ENCODE assay signal across 29 cellular contexts in genomic region chr15:68374346-68374745, GRCh38. TPM values are rescaled to one million over a fixed set of nuclear protein-coding genes. Genes with fewer than 3 reads are reported as not detected.
DNase-seq lines count a peak whose midpoint lies in the region; ATAC-seq and TF ChIP-seq lines count a peak whose summit lies in the region.
"Had no signal": no experiment of that assay in that cellular context is flagged by ENCODE, and none has a peak within 500 bp of the region (broad histone marks: within the 10 kb centered on the region; RNA-seq: fewer than 3 reads in every experiment).

No MANE protein-coding gene starts in this region.

- H2BK12ac ChIP-seq in neuronal stem cell (ENCODE audit: low read length) = no peak overlapping the region

- POLR2A ChIA-PET in activated CD4-positive, alpha-beta T cell treated with anti-CD3 and anti-CD28 coated beads for 36 hours (lab: Charles Lee) = no interaction called here
- POLR2A ChIA-PET in activated CD4-positive, alpha-beta memory T cell treated with anti-CD3 and anti-CD28 coated beads, Interleukin-2, amount 10 ng/mL, durations not matched to agents 7 days and 5 days (lab: Charles Lee) = no interaction called here

- intact Hi-C loops in activated CD4-positive, alpha-beta T cell treated with anti-CD3 and anti-CD28 coated beads for 36 hours (cut with DNase I, micrococcal nuclease) = no loop called here
- intact Hi-C loops in tibial artery (cut with DNase I; ENCODE audit: low total_unique reads) = no loop called here

- no peak overlapping the region for H3K4me2 ChIP-seq in neuronal stem cell (ENCODE audit: insufficient read depth, low read length, poor library complexity, severe bottlenecking)
- H3K4me2 ChIP-seq: BLaER1 treated with 17β-estradiol and CSF1 and Interleukin-3, amounts not matched to agents 10 nM and 100 nM had no signal

- TF ChIP-seq CTCF in tibial artery (IDR thresholded peaks at IDR 0.05) = no peak

- H3K27me3 Mint-ChIP-seq in activated CD4-positive, alpha-beta T cell treated with anti-CD3 and anti-CD28 coated beads for 36 hours = no peaks in the 10 kb centered on the region
- peaks cover 2% of the 10 kb centered on the region for H3K27me3 Mint-ChIP-seq in activated CD4-positive, alpha-beta memory T cell treated with anti-CD3 and anti-CD28 coated beads, Interleukin-2, amount 10 ng/mL, durations not matched to agents 7 days and 5 days
- H3K27me3 Mint-ChIP-seq: activated CD4-positive, alpha-beta T cell treated with anti-CD3 and anti-CD28 coated beads, Interleukin-2, amount 10 ng/mL, durations not matched to agents 24 days and 14 days; stimulated activated naive CD8-positive, alpha-beta T cell treated with anti-CD3 and anti-CD28 coated beads, Interleukin-15, amount 100 ng/mL, for 72 hours had no signal

- H3K4me1 ChIP-seq in ectodermal cell (ENCODE audit: control insufficient read depth, insufficient read depth, low read length) = no peaks in the 10 kb centered on the region
- H3K4me1 ChIP-seq in neuronal stem cell (ENCODE audit: control insufficient read depth in 2 of 2, insufficient read depth in 1 of 2, low read depth in 1 of 2, low read length in 2 of 2) = peaks cover 4 to 13% of the 10 kb centered on the region in 2 donors
- H3K4me1 ChIP-seq in tibial artery = peaks cover 0 to 33% (median 6%) of the 10 kb centered on the region in 4 donors
- H3K4me1 ChIP-seq: body of pancreas, parathyroid adenoma had no signal

- H3K36me3 ChIP-seq in ectodermal cell (ENCODE audit: control insufficient read depth, insufficient read depth, low read length) (no peaks in the 10 kb centered on the region), neuronal stem cell (replicated peaks in 1 of 2; ENCODE audit: control insufficient read depth in 2 of 2, insufficient read depth in 2 of 2, low read length in 2 of 2) (no peaks in the 10 kb centered on the region), tibial artery (peaks cover 0 to 7% (median 0%) of the 10 kb centered on the region in 3 donors)
- H3K36me3 ChIP-seq: BLaER1 treated with 17β-estradiol and CSF1 and Interleukin-3, amounts not matched to agents 10 nM and 100 nM; gastrocnemius medialis had no signal

- H3K4me3 ChIP-seq in ectodermal cell (ENCODE audit: insufficient read depth, low read depth, low read length) (no peak overlapping the region), neuronal stem cell (ENCODE audit: low read length in 2 of 2) (no peak overlapping the region), tibial artery (no peak overlapping the region)
- H3K4me3 ChIP-seq: BLaER1 treated with 17β-estradiol and CSF1 and Interleukin-3, amounts not matched to agents 10 nM and 100 nM; body of pancreas; gastrocnemius medialis; lung had no signal

- no peak overlapping the region for H3K4me3 Mint-ChIP-seq in activated CD4-positive, alpha-beta T cell treated with anti-CD3 and anti-CD28 coated beads for 36 hours
- H3K4me3 Mint-ChIP-seq in activated CD4-positive, alpha-beta memory T cell treated with anti-CD3 and anti-CD28 coated beads, Interleukin-2, amount 10 ng/mL, durations not matched to agents 7 days and 5 days = no peak overlapping the region
- H3K4me3 Mint-ChIP-seq: activated CD4-positive, alpha-beta T cell treated with anti-CD3 and anti-CD28 coated beads, Interleukin-2, amount 10 ng/mL, durations not matched to agents 24 days and 14 days; natural killer cell treated with Interleukin-12 subunit alpha and Interleukin-12 subunit beta and Interleukin-15 and Interleukin-18, amount 100 ng/mL, for 72 hours; stimulated activated naive CD8-positive, alpha-beta T cell treated with anti-CD3 and anti-CD28 coated beads, Interleukin-15, amount 100 ng/mL, for 72 hours; T-helper 2 cell treated with Interferon-gamma antibody and Interleukin-4, amounts not matched to agents 5 μg/mL and 100 μg/mL, for 36 hours had no signal

- no peak overlapping the region for H3K4ac ChIP-seq in neuronal stem cell (ENCODE audit: low read length)

- H2AK5ac ChIP-seq in neuronal stem cell (ENCODE audit: low read depth, low read length) = peak overlapping the region; percentile 17

- H4K91ac ChIP-seq in neuronal stem cell (ENCODE audit: low read depth, low read length, poor library complexity) = peak overlapping the region; percentile 60

- H2BK15ac ChIP-seq in neuronal stem cell (ENCODE audit: low read length) = no peak overlapping the region

- H3K9me3 Mint-ChIP-seq in activated CD4-positive, alpha-beta T cell treated with anti-CD3 and anti-CD28 coated beads for 36 hours (ENCODE audit: low read depth) = no peaks in the 10 kb centered on the region
- H3K9me3 Mint-ChIP-seq in activated CD4-positive, alpha-beta memory T cell treated with anti-CD3 and anti-CD28 coated beads, Interleukin-2, amount 10 ng/mL, durations not matched to agents 7 days and 5 days = no peaks in the 10 kb centered on the region
- H3K9me3 Mint-ChIP-seq: activated CD4-positive, alpha-beta T cell treated with anti-CD3 and anti-CD28 coated beads, Interleukin-2, amount 10 ng/mL, durations not matched to agents 24 days and 14 days; natural killer cell treated with Interleukin-12 subunit alpha and Interleukin-12 subunit beta and Interleukin-15 and Interleukin-18, amount 100 ng/mL, for 72 hours; stimulated activated naive CD8-positive, alpha-beta T cell treated with anti-CD3 and anti-CD28 coated beads, Interleukin-15, amount 100 ng/mL, for 72 hours; T-helper 2 cell treated with Interferon-gamma antibody and Interleukin-4, amounts not matched to agents 5 μg/mL and 100 μg/mL, for 36 hours had no signal

- H3K18ac ChIP-seq in neuronal stem cell (ENCODE audit: low read length) = peak overlapping the region; percentile 61

- H3K27ac ChIP-seq in ectodermal cell (ENCODE audit: insufficient read depth, low read depth, low read length, poor library complexity, severe bottlenecking) (peak overlapping the region; percentile 6), neuronal stem cell (replicated peaks; ENCODE audit: low read length) (no peak overlapping the region), tibial artery (peak overlapping the region in 1 of 2 donors; percentile 26)
- H3K27ac ChIP-seq: 22Rv1; BLaER1 treated with 17β-estradiol and CSF1 and Interleukin-3, amounts not matched to agents 10 nM and 100 nM; body of pancreas; gastrocnemius medialis; parathyroid adenoma had no signal

- H3K9me3 ChIP-seq in ectodermal cell (ENCODE audit: control insufficient read depth, low read length) (no peaks in the 10 kb centered on the region), neuronal stem cell (replicated peaks in 1 of 2; ENCODE audit: control insufficient read depth in 2 of 2, insufficient read depth in 1 of 2, low read depth in 1 of 2, low read length in 2 of 2) (no peaks in the 10 kb centered on the region), tibial artery (no peaks in the 10 kb centered on the region)
- H3K9me3 ChIP-seq: BLaER1 treated with 17β-estradiol and CSF1 and Interleukin-3, amounts not matched to agents 10 nM and 100 nM; body of pancreas; gastrocnemius medialis had no signal

- WGBS in ectodermal cell, 2 experiments = 86 to 92% methylated on average over 2 of the region's 2 CpGs
- no CpG with 5 or more reads among the region's 2 CpGs for WGBS in neuronal stem cell (ENCODE audit: extremely low coverage in 2 of 2, insufficient read length in 2 of 2, insufficient replicate concordance in 1 of 2), 2 donors

- H3K27me3 ChIP-seq in ectodermal cell (ENCODE audit: control insufficient read depth, insufficient read depth, low read length, poor library complexity, severe bottlenecking) (no peaks in the 10 kb centered on the region), neuronal stem cell (ENCODE audit: control insufficient read depth in 3 of 3, insufficient read depth in 3 of 3, low read depth in 1 of 3, low read length in 3 of 3) (no peaks in the 10 kb centered on the region), tibial artery (no peaks in the 10 kb centered on the region)
- H3K27me3 ChIP-seq: BLaER1 treated with 17β-estradiol and CSF1 and Interleukin-3, amounts not matched to agents 10 nM and 100 nM; body of pancreas; gastrocnemius medialis had no signal

- peak overlapping the region; percentile 61 for H3K9ac ChIP-seq in neuronal stem cell (ENCODE audit: low read depth, low read length, poor library complexity)
- H3K9ac ChIP-seq: BLaER1 treated with 17β-estradiol and CSF1 and Interleukin-3, amounts not matched to agents 10 nM and 100 nM; parathyroid adenoma had no signal

- H4K8ac ChIP-seq in neuronal stem cell (ENCODE audit: low read depth, low read length) = no peak overlapping the region

- peak overlapping the region; percentile 8 for H2BK5ac ChIP-seq in neuronal stem cell (ENCODE audit: low read length)

- H3K23ac ChIP-seq in neuronal stem cell (ENCODE audit: low read depth, low read length, poor library complexity) = no peak overlapping the region

- peaks cover 5% of the 10 kb centered on the region for H3K4me1 Mint-ChIP-seq in activated CD4-positive, alpha-beta T cell treated with anti-CD3 and anti-CD28 coated beads for 36 hours
- H3K4me1 Mint-ChIP-seq in activated CD4-positive, alpha-beta memory T cell treated with anti-CD3 and anti-CD28 coated beads, Interleukin-2, amount 10 ng/mL, durations not matched to agents 7 days and 5 days = peaks cover 7% of the 10 kb centered on the region

- H3K14ac ChIP-seq in neuronal stem cell (ENCODE audit: low read length) = no peak overlapping the region

- H3K36me3 Mint-ChIP-seq in activated CD4-positive, alpha-beta T cell treated with anti-CD3 and anti-CD28 coated beads for 36 hours (ENCODE audit: low read depth) = no peaks in the 10 kb centered on the region
- no peaks in the 10 kb centered on the region for H3K36me3 Mint-ChIP-seq in activated CD4-positive, alpha-beta memory T cell treated with anti-CD3 and anti-CD28 coated beads, Interleukin-2, amount 10 ng/mL, durations not matched to agents 7 days and 5 days (ENCODE audit: low read depth)
- H3K36me3 Mint-ChIP-seq: natural killer cell treated with Interleukin-12 subunit alpha and Interleukin-12 subunit beta and Interleukin-15 and Interleukin-18, amount 100 ng/mL, for 72 hours had no signal

- peak; percentile 0 for DNase-seq in activated CD4-positive, alpha-beta T cell treated with anti-CD3 and anti-CD28 coated beads for 36 hours
- DNase-seq in activated CD4-positive, alpha-beta T cell treated with anti-CD3 and anti-CD28 coated beads for 1 hour = no peak
- DNase-seq in neuronal stem cell (ENCODE audit: low spot score) = no peak
- peak; percentile 19 to 38 for DNase-seq in tibial artery
- DNase-seq in superior temporal gyrus (ENCODE audit: extremely low spot score) = no peak
- DNase-seq in activated CD4-positive, alpha-beta memory T cell treated with anti-CD3 and anti-CD28 coated beads, Interleukin-2, amount 10 ng/mL, durations not matched to agents 7 days and 5 days = no peak
- DNase-seq in NCI-H526 (lab: John Stamatoyannopoulos, UW) = no peak
- DNase-seq: activated naive CD4-positive, alpha-beta T cell treated with anti-CD3 and anti-CD28 coated beads, Interleukin-2, amount 50 U/mL, for 16 hours; body of pancreas; EL; gastrocnemius medialis; HCEC 1CT; Karpas-422; MV-4-11; NCI-H1436 treated with DMSO at 0.1 percent for 48 hours; NCI-H345; SHP77 treated with DMSO at 0.1 percent for 48 hours; stimulated activated CD4-positive, alpha-beta T cell treated with anti-CD3 and anti-CD28 coated beads, Interleukin-1b, Interleukin-23, amount 100 ng/mL, for 48 hours; stimulated activated naive CD8-positive, alpha-beta T cell treated with anti-CD3 and anti-CD28 coated beads, Interleukin-15, amount 100 ng/mL, for 72 hours; trophoblast cell had no signal

- ATAC-seq in activated CD4-positive, alpha-beta T cell treated with anti-CD3 and anti-CD28 coated beads for 36 hours = no peak
- ATAC-seq: body of pancreas; gastrocnemius medialis; HepG2; natural killer cell treated with Interleukin-12 subunit alpha and Interleukin-12 subunit beta and Interleukin-15 and Interleukin-18, amount 100 ng/mL, for 72 hours; stimulated activated naive CD8-positive, alpha-beta T cell treated with anti-CD3 and anti-CD28 coated beads, Interleukin-15, amount 100 ng/mL, for 72 hours had no signal

- no peaks in the 10 kb centered on the region for H3K79me1 ChIP-seq in neuronal stem cell (ENCODE audit: low read depth, low read length)

- CTCF ChIA-PET in activated CD4-positive, alpha-beta T cell treated with anti-CD3 and anti-CD28 coated beads for 36 hours (lab: Charles Lee) = interaction anchor here (0.5 to 1.3 kb wide), 4 partner anchors 12 to 68 kb away, joined by 3 to 4 read pairs (median 3); no protein-coding TSS in a partner anchor
- CTCF ChIA-PET in activated CD4-positive, alpha-beta memory T cell treated with anti-CD3 and anti-CD28 coated beads, Interleukin-2, amount 10 ng/mL, durations not matched to agents 7 days and 5 days (lab: Charles Lee) = interaction anchor here (1.1 kb wide), 1 partner anchor 68 kb away, joined by 4 read pairs; no protein-coding TSS in a partner anchor

- H3K27ac Mint-ChIP-seq in activated CD4-positive, alpha-beta T cell treated with anti-CD3 and anti-CD28 coated beads for 36 hours = no peak overlapping the region
- no peak overlapping the region for H3K27ac Mint-ChIP-seq in activated CD4-positive, alpha-beta memory T cell treated with anti-CD3 and anti-CD28 coated beads, Interleukin-2, amount 10 ng/mL, durations not matched to agents 7 days and 5 days
- H3K27ac Mint-ChIP-seq: activated CD4-positive, alpha-beta T cell treated with anti-CD3 and anti-CD28 coated beads, Interleukin-2, amount 10 ng/mL, durations not matched to agents 24 days and 14 days; natural killer cell treated with Interleukin-12 subunit alpha and Interleukin-12 subunit beta and Interleukin-15 and Interleukin-18, amount 100 ng/mL, for 72 hours; stimulated activated naive CD8-positive, alpha-beta T cell treated with anti-CD3 and anti-CD28 coated beads, Interleukin-15, amount 100 ng/mL, for 72 hours; T-helper 2 cell treated with Interferon-gamma antibody and Interleukin-4, amounts not matched to agents 5 μg/mL and 100 μg/mL, for 36 hours had no signal

- peak overlapping the region; percentile 80 for H2AFZ ChIP-seq in neuronal stem cell (ENCODE audit: low read length)

- H2BK120ac ChIP-seq in neuronal stem cell (ENCODE audit: low read depth, low read length) = peak overlapping the region; percentile 73

RNA-seq across cellular contexts. Expression of gene ITGA11, which starts 57.6 kb away (rescaled TPM):
- total RNA-seq in activated CD4-positive, alpha-beta T cell treated with anti-CD3 and anti-CD28 coated beads for 36 hours = 1 to 10 TPM; 2.9 to 3.2 TPM
- 0.61 TPM for polyA plus RNA-seq in ectodermal cell (2013, experiment 1 of 4)
- 0.53 TPM for polyA plus RNA-seq in ectodermal cell (2013, experiment 2 of 4)
- 0.80 TPM for polyA plus RNA-seq in ectodermal cell (2013, experiment 3 of 4)
- 1.0 TPM for polyA plus RNA-seq in ectodermal cell (2013, experiment 4 of 4)
- 0.06 TPM for polyA plus RNA-seq in neuronal stem cell (2013, experiment 1 of 2)
- 0.10 TPM for polyA plus RNA-seq in neuronal stem cell (2013, experiment 2 of 2)
- total RNA-seq in activated CD4-positive, alpha-beta memory T cell treated with anti-CD3 and anti-CD28 coated beads, Interleukin-2, amount 10 ng/mL, durations not matched to agents 7 days and 5 days = under 1 TPM; 0.20 to 0.73 TPM
- total RNA-seq: HepG2 had no signal
- polyA plus RNA-seq: HepG2 had no signal

Comparison
In these comparisons a context has a peak if more than half of its experiments do, and no peak if none do; other contexts are left out.
1. DNase-seq: peak in activated CD4-positive, alpha-beta T cell treated with anti-CD3 and anti-CD28 coated beads for 36 hours (single experiment) and tibial artery (2 of 2); none in activated CD4-positive, alpha-beta T cell treated with anti-CD3 and anti-CD28 coated beads for 1 hour (single experiment), neuronal stem cell (single experiment), superior temporal gyrus (single experiment), activated CD4-positive, alpha-beta memory T cell treated with anti-CD3 and anti-CD28 coated beads, Interleukin-2, amount 10 ng/mL, durations not matched to agents 7 days and 5 days (single experiment) and NCI-H526 (0 of 2).